Comparison of ENCODE assay signal across 8 cellular contexts in genomic region chr7:2018786-2019692, GRCh38.
DNase-seq lines count a peak whose midpoint lies in the region; ATAC-seq and TF ChIP-seq lines count a peak whose summit lies in the region.

No MANE protein-coding gene starts in this region.

- DNase-seq in Caki2 (ENCODE audit: low read depth) (peak; percentile 15), MV-4-11 (lab: John Stamatoyannopoulos, UW) (peak; percentile 94), endodermal cell (no peak), NCI-H748 (lab: John Stamatoyannopoulos, UW; ENCODE audit: unreplicated experiment) (no peak), ACHN (no peak), NCI-H2081 treated with DMSO at 0.1 percent for 48 hours (lab: John Stamatoyannopoulos, UW) (no peak)
- peak in 1 of 9 donors; percentile 13 for DNase-seq in naive thymus-derived CD4-positive, alpha-beta T cell

- H3K4me1 Mint-ChIP-seq in endodermal cell, result no peaks in the 10 kb centered on the region
- H3K4me1 Mint-ChIP-seq in naive thymus-derived CD4-positive, alpha-beta T cell, result peaks cover 13 to 36% (median 27%) of the 10 kb centered on the region in 7 donors

- H3K9me3 ChIP-seq in endodermal cell (ENCODE audit: control insufficient read depth, low read length), result peaks cover under 1% of the 10 kb centered on the region
- H3K9me3 ChIP-seq in naive thymus-derived CD4-positive, alpha-beta T cell (ENCODE audit: control insufficient read depth in 2 of 3, low read length in 3 of 3), result no peaks in the 10 kb centered on the region

- H3K36me3 ChIP-seq in endodermal cell (ENCODE audit: control insufficient read depth, insufficient read depth, low read length), result no peaks in the 10 kb centered on the region
- no peaks in the 10 kb centered on the region for H3K36me3 ChIP-seq in naive thymus-derived CD4-positive, alpha-beta T cell (ENCODE audit: control insufficient read depth in 2 of 3, insufficient read depth in 3 of 3, low read length in 3 of 3)

- no peak overlapping the region for H3K4me3 ChIP-seq in endodermal cell (ENCODE audit: low read length)
- no peak overlapping the region for H3K4me3 ChIP-seq in naive thymus-derived CD4-positive, alpha-beta T cell (ENCODE audit: low read length)

- ATAC-seq in naive thymus-derived CD4-positive, alpha-beta T cell, result peak; percentile 55
- no peak for ATAC-seq in GM18517 (IDR thresholded peaks at IDR 0.05; ENCODE audit: unreplicated experiment)

- no peak overlapping the region for H3K4me3 Mint-ChIP-seq in endodermal cell
- peak overlapping the region in 6 of 10 donors; percentile 25 to 87 (median 72) for H3K4me3 Mint-ChIP-seq in naive thymus-derived CD4-positive, alpha-beta T cell

- WGBS in endodermal cell (ENCODE audit: insufficient coverage in 1 of 2, insufficient read length in 1 of 2), 2 experiments, result 92 to 93% methylated on average over 23 to 32 of the region's 32 CpGs

- H3K27me3 Mint-ChIP-seq in endodermal cell (ENCODE audit: insufficient read depth), result no peaks in the 10 kb centered on the region
- no peaks in the 10 kb centered on the region for H3K27me3 Mint-ChIP-seq in naive thymus-derived CD4-positive, alpha-beta T cell

- POLR2A ChIA-PET in naive thymus-derived CD4-positive, alpha-beta T cell (lab: Charles Lee), result no interaction called here

- CTCF ChIA-PET in naive thymus-derived CD4-positive, alpha-beta T cell (lab: Charles Lee), result no interaction called here

- in situ Hi-C loops in Caki2 (cut with HindIII; ENCODE audit: low pct_unique_long_range_greater_than_20kb, low sequenced_read_pairs), result no loop called here
- in situ Hi-C loops in ACHN (cut with HindIII; ENCODE audit: low pct_ligation_motif_present, low pct_unique_long_range_greater_than_20kb, low sequenced_read_pairs), result no loop called here

- peaks cover under 1% of the 10 kb centered on the region for H3K9me3 Mint-ChIP-seq in endodermal cell
- H3K9me3 Mint-ChIP-seq in naive thymus-derived CD4-positive, alpha-beta T cell, result peaks cover 0 to 4% (median under 1%) of the 10 kb centered on the region in 11 donors

- H3K27ac ChIP-seq in endodermal cell (ENCODE audit: low read depth, low read length), result peak overlapping the region; percentile 89
- H3K27ac ChIP-seq in naive thymus-derived CD4-positive, alpha-beta T cell (ENCODE audit: low read depth, low read length), result peak overlapping the region; percentile 46

- H3K9ac ChIP-seq in endodermal cell (ENCODE audit: extremely low read depth, low read length, poor library complexity, severe bottlenecking), result no peak overlapping the region

- TF ChIP-seq CTCF in endodermal cell (conservative IDR thresholded peaks at IDR 0.05), result no peak

- no peaks in the 10 kb centered on the region for H3K27me3 ChIP-seq in endodermal cell (ENCODE audit: control insufficient read depth, insufficient read depth, low read length, poor library complexity, severe bottlenecking)
- no peaks in the 10 kb centered on the region for H3K27me3 ChIP-seq in naive thymus-derived CD4-positive, alpha-beta T cell (ENCODE audit: control insufficient read depth in 2 of 2, insufficient read depth in 2 of 2, low read length in 2 of 2)

- intact Hi-C loops in naive thymus-derived CD4-positive, alpha-beta T cell (cut with micrococcal nuclease), result no loop called here

- peaks cover 1% of the 10 kb centered on the region for H3K36me3 Mint-ChIP-seq in endodermal cell (ENCODE audit: low read depth)
- H3K36me3 Mint-ChIP-seq in naive thymus-derived CD4-positive, alpha-beta T cell, result peaks cover 0 to 2% (median under 1%) of the 10 kb centered on the region in 5 donors

- no peaks in the 10 kb centered on the region for H3K4me1 ChIP-seq in endodermal cell (ENCODE audit: control insufficient read depth, insufficient read depth, low read length)
- H3K4me1 ChIP-seq in naive thymus-derived CD4-positive, alpha-beta T cell (ENCODE audit: control insufficient read depth in 2 of 2, insufficient read depth in 2 of 2, low read length in 2 of 2), result peaks cover 0 to 16% of the 10 kb centered on the region in 2 donors

- peak overlapping the region; percentile 26 for H3K27ac Mint-ChIP-seq in endodermal cell
- peak overlapping the region in 8 of 9 donors; percentile 55 to 99 (median 80) for H3K27ac Mint-ChIP-seq in naive thymus-derived CD4-positive, alpha-beta T cell

Comparison
In these comparisons a context has a peak if more than half of its experiments do, and no peak if none do; other contexts are left out.
1. DNase-seq: peak in Caki2 (single experiment) and MV-4-11 (single experiment); none in endodermal cell (single experiment), NCI-H748 (single experiment), ACHN (single experiment) and NCI-H2081 treated with DMSO at 0.1 percent for 48 hours (single experiment).